In the genomic region with DNA sequence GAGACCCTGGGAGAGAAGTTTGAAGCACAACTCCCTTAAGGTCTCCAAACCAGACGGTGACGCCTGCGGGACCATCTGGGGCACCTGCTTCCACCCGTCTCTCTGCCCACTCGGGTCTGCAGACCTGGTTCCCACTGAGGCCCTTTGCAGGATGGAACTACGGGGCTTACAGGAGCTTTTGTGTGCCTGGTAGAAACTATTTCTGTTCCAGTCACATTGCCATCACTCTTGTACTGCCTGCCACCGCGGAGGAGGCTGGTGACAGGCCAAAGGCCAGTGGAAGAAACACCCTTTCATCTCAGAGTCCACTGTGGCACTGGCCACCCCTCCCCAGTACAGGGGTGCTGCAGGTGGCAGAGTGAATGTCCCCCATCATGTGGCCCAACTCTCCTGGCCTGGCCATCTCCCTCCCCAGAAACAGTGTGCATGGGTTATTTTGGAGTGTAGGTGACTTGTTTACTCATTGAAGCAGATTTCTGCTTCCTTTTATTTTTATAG, we compare ENCODE assay signal across 9 cellular contexts. TPM values are rescaled to one million over a fixed set of nuclear protein-coding genes. Genes with fewer than 3 reads are reported as not detected.
DNase-seq lines count a peak whose midpoint lies in the region; ATAC-seq and TF ChIP-seq lines count a peak whose summit lies in the region.
"Had no signal": no experiment of that assay in that cellular context is flagged by ENCODE, and none has a peak within 500 bp of the region (broad histone marks: within the 10 kb centered on the region; RNA-seq: fewer than 3 reads in every experiment).

No MANE protein-coding gene starts in this region.

- no peak overlapping the region for H3K4ac ChIP-seq in H9 (ENCODE audit: low read depth, low read length)

- ATAC-seq in natural killer cell (no peak), HG02571 (IDR thresholded peaks at IDR 0.05; ENCODE audit: unreplicated experiment) (no peak), GM18873 (IDR thresholded peaks at IDR 0.05; ENCODE audit: low FRiP score, unreplicated experiment) (no peak)
- no peak for ATAC-seq in activated CD8-positive, alpha-beta memory T cell treated with anti-CD3 and anti-CD28 coated beads, Interleukin-2, amount 10 ng/mL, durations not matched to agents 7 days and 5 days

- H3K27ac ChIP-seq in ACC112 (ENCODE audit: low read depth, low read length) = peak overlapping the region; percentile 85
- H3K27ac ChIP-seq in OCI-LY3 (ENCODE audit: low read length) = no peak overlapping the region
- peak overlapping the region; percentile 70 to 77 for H3K27ac ChIP-seq in coronary artery
- H3K27ac ChIP-seq in H9 (ENCODE audit: insufficient read length, low read depth, low read length) = no peak overlapping the region

- H3K27me3 ChIP-seq in ACC112 (ENCODE audit: insufficient read depth, low read length) (no peaks in the 10 kb centered on the region), OCI-LY3 (ENCODE audit: low read depth, low read length) (peaks cover 9% of the 10 kb centered on the region; the same call in 1 of the 2 replicates), H9 (ENCODE audit: insufficient read depth, low read length) (no peaks in the 10 kb centered on the region)

- H3K27ac Mint-ChIP-seq in natural killer cell (peak overlapping the region; percentile 88 to 98), H9 (peak overlapping the region in 1 of 3 experiments; percentile 98; a peak in 2 of 7 replicates)
- no peak overlapping the region for H3K27ac Mint-ChIP-seq in activated CD8-positive, alpha-beta memory T cell treated with anti-CD3 and anti-CD28 coated beads, Interleukin-2, amount 10 ng/mL, durations not matched to agents 7 days and 5 days

- no peak overlapping the region for H4K91ac ChIP-seq in H9 (ENCODE audit: insufficient read length, low read depth, low read length)

- peaks cover 21 to 30% of the 10 kb centered on the region in 2 donors for H3K4me1 Mint-ChIP-seq in natural killer cell
- peaks cover 38 to 41% of the 10 kb centered on the region in 2 experiments for H3K4me1 Mint-ChIP-seq in H9
- peaks cover 42% of the 10 kb centered on the region for H3K4me1 Mint-ChIP-seq in activated CD8-positive, alpha-beta memory T cell treated with anti-CD3 and anti-CD28 coated beads, Interleukin-2, amount 10 ng/mL, durations not matched to agents 7 days and 5 days

- DNase-seq in coronary artery (ENCODE audit: low spot score) (no peak), natural killer cell (no peak), H9 (no peak)
- no peak for DNase-seq in activated CD8-positive, alpha-beta memory T cell treated with anti-CD3 and anti-CD28 coated beads, Interleukin-2, amount 10 ng/mL, durations not matched to agents 7 days and 5 days
- DNase-seq: NCI-H2029 treated with DMSO at 0.1 percent for 48 hours had no signal

- no peak overlapping the region for H3K23ac ChIP-seq in H9 (ENCODE audit: insufficient read length, low read depth, low read length)

- H2BK12ac ChIP-seq in H9 (ENCODE audit: insufficient read length, low read depth, low read length) = no peak overlapping the region

- H3K9me3 ChIP-seq in OCI-LY3 (ENCODE audit: insufficient read depth, low read length) = no peaks in the 10 kb centered on the region
- no peaks in the 10 kb centered on the region for H3K9me3 ChIP-seq in H9 (ENCODE audit: control insufficient read depth, low read depth, low read length)

- H3K18ac ChIP-seq in H9 (ENCODE audit: insufficient read length, low read depth, low read length) = no peak overlapping the region

- H3K36me3 Mint-ChIP-seq in natural killer cell (no peaks in the 10 kb centered on the region), H9 (ENCODE audit: insufficient read depth in 1 of 3, low read depth in 3 of 3) (peaks cover 0 to 20% (median 0%) of the 10 kb centered on the region in 3 experiments; a peak in 2 of 7 replicates)
- no peaks in the 10 kb centered on the region for H3K36me3 Mint-ChIP-seq in activated CD8-positive, alpha-beta memory T cell treated with anti-CD3 and anti-CD28 coated beads, Interleukin-2, amount 10 ng/mL, durations not matched to agents 7 days and 5 days

- no peak overlapping the region for H3T11ph ChIP-seq in H9 (ENCODE audit: low read length)

- WGBS in H9 (ENCODE audit: extremely low coverage, insufficient read length, low lambda C conversion rate) = no CpG with 5 or more reads among the region's 8 CpGs

- no peak overlapping the region for H4K8ac ChIP-seq in H9 (replicated peaks; ENCODE audit: insufficient read length, low read depth, low read length)

- no peak overlapping the region for H4K5ac ChIP-seq in H9 (ENCODE audit: insufficient read length, low read depth, low read length)

- H2AK5ac ChIP-seq in H9 (ENCODE audit: insufficient read length, low read length) = no peak overlapping the region

- H3K14ac ChIP-seq in H9 (ENCODE audit: insufficient read depth, low read length) = no peak overlapping the region

- peak overlapping the region; percentile 67 for H3K9ac ChIP-seq in OCI-LY3 (ENCODE audit: low read length)
- no peak overlapping the region for H3K9ac ChIP-seq in H9 (ENCODE audit: extremely low read depth, insufficient read length, low read length)

- H4K20me1 ChIP-seq in OCI-LY3 (ENCODE audit: insufficient read depth, low read length) = no peaks in the 10 kb centered on the region
- H4K20me1 ChIP-seq in H9 (ENCODE audit: control insufficient read depth, insufficient read depth, insufficient read length) = no peaks in the 10 kb centered on the region

- H3K23me2 ChIP-seq in H9 (ENCODE audit: insufficient read length, low read depth, low read length, poor library complexity, severe bottlenecking) = peaks cover 3% of the 10 kb centered on the region

- intact Hi-C loops in natural killer cell (cut with micrococcal nuclease) = loop anchor here (1.0 kb wide), 1 partner anchor 28 kb away; a partner anchor contains a TSS

- H2BK15ac ChIP-seq in H9 (ENCODE audit: low read depth, low read length) = no peak overlapping the region

- H3K4me1 ChIP-seq in ACC112 (ENCODE audit: control insufficient read depth, insufficient read depth, low read length, unreplicated experiment) (peaks cover 28% of the 10 kb centered on the region), OCI-LY3 (ENCODE audit: low read length) (peaks cover 25% of the 10 kb centered on the region), H9 (ENCODE audit: insufficient read depth, low read length) (no peaks in the 10 kb centered on the region; the same call in 1 of the 2 replicates)

- H3K27me3 Mint-ChIP-seq in natural killer cell (ENCODE audit: low read depth in 2 of 2) (peaks cover 0 to 2% of the 10 kb centered on the region in 2 donors), H9 (ENCODE audit: low read depth) (no peaks in the 10 kb centered on the region; the same call in 1 of the 2 replicates)
- peaks cover 47% of the 10 kb centered on the region for H3K27me3 Mint-ChIP-seq in activated CD8-positive, alpha-beta memory T cell treated with anti-CD3 and anti-CD28 coated beads, Interleukin-2, amount 10 ng/mL, durations not matched to agents 7 days and 5 days

- peak overlapping the region; percentile 81 for H3K4me2 ChIP-seq in OCI-LY3 (ENCODE audit: low read length)
- no peak overlapping the region for H3K4me2 ChIP-seq in H9 (ENCODE audit: insufficient read depth, insufficient read length, low read length)

- H3K79me1 ChIP-seq in H9 (ENCODE audit: insufficient read depth, low read depth, low read length, poor library complexity, severe bottlenecking) = no peaks in the 10 kb centered on the region

- no peak overlapping the region for H2BK5ac ChIP-seq in H9 (ENCODE audit: insufficient read length, low read length)

- TF ChIP-seq CTCF in OCI-LY3 (IDR thresholded peaks at IDR 0.05; ENCODE audit: low read depth, low read length) (no peak), coronary artery (IDR thresholded peaks at IDR 0.05) (no peak), natural killer cell (IDR thresholded peaks at IDR 0.05) (no peak), H9 (conservative IDR thresholded peaks at IDR 0.05) (no peak)

- CTCF ChIA-PET in activated CD8-positive, alpha-beta memory T cell treated with anti-CD3 and anti-CD28 coated beads, Interleukin-2, amount 10 ng/mL, durations not matched to agents 7 days and 5 days (lab: Charles Lee) = interaction anchor here (0.6 to 3.0 kb wide), 13 partner anchors 10 to 243 kb away, joined by 3 to 16 read pairs (median 4); a partner anchor contains a TSS

- H3K4me3 ChIP-seq in ACC112 (ENCODE audit: low read depth, low read length) (no peak overlapping the region), OCI-LY3 (ENCODE audit: low read length) (peak overlapping the region; percentile 78), coronary artery (peak overlapping the region; percentile 43)

- H3K56ac ChIP-seq in H9 (ENCODE audit: insufficient read length, low read depth, low read length) = no peak overlapping the region

- H3K36me3 ChIP-seq in ACC112 (ENCODE audit: insufficient read depth, low read length) (peaks cover 15% of the 10 kb centered on the region), OCI-LY3 (replicated peaks; ENCODE audit: low read depth, low read length) (no peaks in the 10 kb centered on the region)

- peak overlapping the region; percentile 67 for H3K4me3 Mint-ChIP-seq in natural killer cell
- H3K4me3 Mint-ChIP-seq in H9 = no peak overlapping the region; a peak in 1 of 5 replicates
- no peak overlapping the region for H3K4me3 Mint-ChIP-seq in activated CD8-positive, alpha-beta memory T cell treated with anti-CD3 and anti-CD28 coated beads, Interleukin-2, amount 10 ng/mL, durations not matched to agents 7 days and 5 days

- no peak overlapping the region for H2BK20ac ChIP-seq in H9 (ENCODE audit: low read depth, low read length, poor library complexity, severe bottlenecking)

- no peaks in the 10 kb centered on the region for H3K9me3 Mint-ChIP-seq in natural killer cell
- no peaks in the 10 kb centered on the region for H3K9me3 Mint-ChIP-seq in H9
- H3K9me3 Mint-ChIP-seq in activated CD8-positive, alpha-beta memory T cell treated with anti-CD3 and anti-CD28 coated beads, Interleukin-2, amount 10 ng/mL, durations not matched to agents 7 days and 5 days (ENCODE audit: low read depth) = no peaks in the 10 kb centered on the region

- H2AFZ ChIP-seq in ACC112 (ENCODE audit: low read length, unreplicated experiment) (no peak overlapping the region), OCI-LY3 (ENCODE audit: low read depth, low read length) (peak overlapping the region; percentile 77), H9 (ENCODE audit: low read length) (no peak overlapping the region)

- H3K79me2 ChIP-seq in ACC112 (ENCODE audit: control insufficient read depth, insufficient read depth, low read length, unreplicated experiment) (no peaks in the 10 kb centered on the region), OCI-LY3 (ENCODE audit: low read length) (no peaks in the 10 kb centered on the region), H9 (ENCODE audit: insufficient read depth, low read length) (no peaks in the 10 kb centered on the region)

- no peak overlapping the region for H2BK120ac ChIP-seq in H9 (ENCODE audit: low read depth, low read length, poor library complexity, severe bottlenecking)

RNA-seq across cellular contexts. Expression of a gene that starts 10.8 kb away (rescaled TPM):
- total RNA-seq in natural killer cell = 1 to 10 TPM in 2 of 3 donors, under 1 TPM in 1; 0.48 to 5.5 (median 1.1) TPM
- total RNA-seq in H9 (2021) = 11.5 and 13.0 TPM in 2 replicates
- total RNA-seq in activated CD8-positive, alpha-beta memory T cell treated with anti-CD3 and anti-CD28 coated beads, Interleukin-2, amount 10 ng/mL, durations not matched to agents 7 days and 5 days = 1 to 10 TPM in 1 of 2 experiments, under 1 TPM in 1; 0.29 to 1.2 TPM

RNA-seq across cellular contexts. Expression of a gene that starts 16.6 kb away (rescaled TPM):
- 1 to 10 TPM; 4.3 to 7.0 (median 5.0) TPM for total RNA-seq in natural killer cell
- 65.2 and 73.0 TPM in 2 replicates for total RNA-seq in H9 (2021)
- 10 to 100 TPM; 49.9 to 51.7 TPM for total RNA-seq in activated CD8-positive, alpha-beta memory T cell treated with anti-CD3 and anti-CD28 coated beads, Interleukin-2, amount 10 ng/mL, durations not matched to agents 7 days and 5 days

RNA-seq across cellular contexts. Expression of a gene that starts 27.7 kb away (rescaled TPM):
- total RNA-seq in natural killer cell = not detected
- 37.1 and 39.1 TPM in 2 replicates for total RNA-seq in H9 (2021)
- under 1 TPM; 0.44 to 0.66 TPM for total RNA-seq in activated CD8-positive, alpha-beta memory T cell treated with anti-CD3 and anti-CD28 coated beads, Interleukin-2, amount 10 ng/mL, durations not matched to agents 7 days and 5 days

RNA-seq across cellular contexts. Expression of a gene that starts 42.4 kb away (rescaled TPM):
- total RNA-seq in natural killer cell (not detected), H9 (2021) (0.50 and 0.88 TPM in 2 replicates)
- not detected for total RNA-seq in activated CD8-positive, alpha-beta memory T cell treated with anti-CD3 and anti-CD28 coated beads, Interleukin-2, amount 10 ng/mL, durations not matched to agents 7 days and 5 days

RNA-seq across cellular contexts. Expression of a gene that starts 52.4 kb away (rescaled TPM):
- 10 to 100 TPM; 53.6 to 75.8 (median 63.9) TPM for total RNA-seq in natural killer cell
- 21.8 and 22.4 TPM in 2 replicates for total RNA-seq in H9 (2021)
- 100 to 1,000 TPM in 1 of 2 experiments, 10 to 100 TPM in 1; 68.2 to 110 TPM for total RNA-seq in activated CD8-positive, alpha-beta memory T cell treated with anti-CD3 and anti-CD28 coated beads, Interleukin-2, amount 10 ng/mL, durations not matched to agents 7 days and 5 days

Comparison
In these comparisons a context has a peak if more than half of its experiments do, and no peak if none do; other contexts are left out.
1. H3K27ac ChIP-seq: peak in ACC112 (single experiment) and coronary artery (2 of 2); none in OCI-LY3 (single experiment) and H9 (single experiment).
2. RNA of a gene that starts 27.7 kb away (total RNA-seq): 37.1 to 39.1 TPM in H9; 0.44 to 0.66 TPM in activated CD8-positive, alpha-beta memory T cell treated with anti-CD3 and anti-CD28 coated beads, Interleukin-2, amount 10 ng/mL, durations not matched to agents 7 days and 5 days and not detected in natural killer cell; every median in the first group is over 10 times any median in the second.